ENCODE assay signal across 35 cellular contexts in the genomic region with DNA sequence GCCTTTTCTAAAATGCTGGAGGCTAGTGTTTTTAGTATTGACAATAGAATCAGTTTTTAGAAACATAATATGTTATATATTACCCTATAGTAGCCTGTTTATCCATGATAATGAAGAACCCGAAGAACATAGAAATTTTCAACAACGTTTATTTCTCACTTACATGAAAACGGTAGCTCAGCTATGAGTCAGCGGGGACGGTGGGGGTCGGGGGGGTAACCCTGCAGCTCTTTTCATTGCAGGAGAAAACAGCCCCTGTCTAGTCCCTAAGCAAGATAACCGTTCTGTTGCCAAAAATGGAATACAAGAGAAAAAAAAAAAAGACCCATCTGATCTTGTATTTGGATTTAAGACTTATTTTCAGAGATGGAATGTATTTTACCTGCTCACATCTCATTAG.
"Had no signal": no experiment of that assay in that cellular context is flagged by ENCODE, and none has a peak within 500 bp of the region (broad histone marks: within the 10 kb centered on the region; RNA-seq: fewer than 3 reads in every experiment).

No MANE protein-coding gene starts in this region.

- H3K4me2 ChIP-seq: KMS-11 had no signal

- DNase-seq: Karpas-422, Kasumi-1, KG1, MG63, MM.1S, MV-4-11, NCI-H1048, NCI-H1092, NCI-H1092 treated with DMSO at 0.1 percent for 48 hours, NCI-H1105, NCI-H1105 treated with DMSO at 0.1 percent for 48 hours, NCI-H1417, NCI-H1417 treated with DMSO at 0.1 percent for 48 hours, NCI-H1436, NCI-H1436 treated with DMSO at 0.1 percent for 48 hours, NCI-H146, NCI-H1694, NCI-H1694 treated with DMSO at 0.1 percent for 48 hours, NCI-H187, NCI-H187 treated with DMSO at 0.1 percent for 48 hours, NCI-H1930, NCI-H2029, NCI-H2029 treated with DMSO at 0.1 percent for 48 hours, NCI-H2081, NCI-H2081 treated with DMSO at 0.1 percent for 48 hours, NCI-H2107, NCI-H2171, NCI-H2171 treated with DMSO at 0.1 percent for 48 hours, NCI-H2227 treated with DMSO at 0.1 percent for 48 hours, NCI-H226, NCI-H345, NCI-H446, NCI-H446 treated with DMSO at 0.1 percent for 48 hours, NCI-H510A treated with DMSO at 0.1 percent for 48 hours had no signal

- H3K27ac ChIP-seq: KMS-11 had no signal

- H3K27me3 ChIP-seq: MG63 had no signal

- H3K4me3 ChIP-seq: MG63 had no signal

- H3K36me3 ChIP-seq: MG63 had no signal

- H3K9ac ChIP-seq: KMS-11 had no signal

- H3K9me3 ChIP-seq: MG63 had no signal
